ENCODE assay signal across 20 cellular contexts in the genomic region with DNA sequence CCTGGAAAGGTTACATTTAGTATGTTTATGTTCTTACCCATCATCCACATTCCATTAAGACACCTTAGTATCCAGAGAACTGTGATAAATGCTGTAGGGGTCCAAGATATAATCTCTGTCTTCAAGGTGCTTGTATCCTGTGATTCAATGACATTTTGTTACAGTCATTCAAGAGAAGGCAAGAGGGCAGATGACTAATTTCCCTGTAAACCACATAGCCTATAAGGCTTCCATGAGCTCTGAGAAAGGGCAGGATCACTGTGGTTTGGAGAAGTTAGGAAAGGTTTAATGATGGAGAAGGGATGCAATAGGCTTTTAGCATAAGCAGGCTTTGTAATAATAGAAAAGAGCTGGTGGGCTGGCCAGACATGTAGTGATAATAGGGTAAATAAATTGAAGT. TPM values are rescaled to one million over a fixed set of nuclear protein-coding genes. Genes with fewer than 3 reads are reported as not detected.
DNase-seq lines count a peak whose midpoint lies in the region; ATAC-seq and TF ChIP-seq lines count a peak whose summit lies in the region.
"Had no signal": no experiment of that assay in that cellular context is flagged by ENCODE, and none has a peak within 500 bp of the region (broad histone marks: within the 10 kb centered on the region; RNA-seq: fewer than 3 reads in every experiment).

No MANE protein-coding gene starts in this region.

- H4K91ac ChIP-seq in trophoblast cell (ENCODE audit: low read depth, low read length): no peak overlapping the region

- no peak overlapping the region for H3K4ac ChIP-seq in trophoblast cell (ENCODE audit: low read depth, low read length)

- H3K27ac ChIP-seq in trophoblast cell (ENCODE audit: low read depth, low read length) (no peak overlapping the region), hepatocyte (no peak overlapping the region)
- H3K27ac ChIP-seq: BLaER1 treated with 17β-estradiol and CSF1 and Interleukin-3, amounts not matched to agents 10 nM and 100 nM; gastrocnemius medialis; pancreas; spleen had no signal

- H3K4me2 ChIP-seq in trophoblast cell (ENCODE audit: low read length) (no peak overlapping the region), hepatocyte (no peak overlapping the region)
- H3K4me2 ChIP-seq: BLaER1 treated with 17β-estradiol and CSF1 and Interleukin-3, amounts not matched to agents 10 nM and 100 nM had no signal

- no peaks in the 10 kb centered on the region for H3K9me3 ChIP-seq in trophoblast cell (ENCODE audit: insufficient read depth, low read depth, low read length)
- H3K9me3 ChIP-seq in hepatocyte (ENCODE audit: low read depth): no peaks in the 10 kb centered on the region
- H3K9me3 ChIP-seq: BLaER1 treated with 17β-estradiol and CSF1 and Interleukin-3, amounts not matched to agents 10 nM and 100 nM; gastrocnemius medialis; pancreas; spleen had no signal

- H3K79me1 ChIP-seq in trophoblast cell (ENCODE audit: low read length): no peaks in the 10 kb centered on the region

- DNase-seq in AG09309 (ENCODE audit: low read depth) (peak; percentile 57), NCI-H226 (peak; percentile 74), cardiac fibroblast (ENCODE audit: low read depth in 2 of 2) (peak; percentile 45 to 80), kidney tubule cell (ENCODE audit: low spot score) (peak; percentile 82), trophoblast cell (no peak), RPMI8226 (no peak), hepatocyte (ENCODE audit: low spot score) (no peak)
- DNase-seq: activated naive CD8-positive, alpha-beta T cell treated with anti-CD3 and anti-CD28 coated beads, Interleukin-2, amount 10 ng/mL, durations not matched to agents 7 days and 5 days; cortex of kidney; DMS79; gastrocnemius medialis; islet precursor cell; NCI-H146; NCI-H524; pancreas; spleen; T-helper 1 cell had no signal

- no peak overlapping the region for H4K8ac ChIP-seq in trophoblast cell (ENCODE audit: low read depth, low read length)

- TF ChIP-seq CTCF in AG09309 (IDR thresholded peaks at IDR 0.05; ENCODE audit: control insufficient read depth, insufficient read depth, low read depth, low read length, missing control alignments) (no peak), cardiac fibroblast (IDR thresholded peaks at IDR 0.05; ENCODE audit: low read depth, low read length) (no peak), hepatocyte (IDR thresholded peaks at IDR 0.05; ENCODE audit: poor library complexity) (no peak)

- no peaks in the 10 kb centered on the region for H3K9me2 ChIP-seq in hepatocyte (replicated peaks; ENCODE audit: insufficient read depth)

- no peak overlapping the region for H2BK12ac ChIP-seq in trophoblast cell (ENCODE audit: low read length)

- H3K79me2 ChIP-seq in trophoblast cell (ENCODE audit: control insufficient read depth, insufficient read depth, low read length, poor library complexity) (no peaks in the 10 kb centered on the region), hepatocyte (no peaks in the 10 kb centered on the region)

- no peaks in the 10 kb centered on the region for H4K20me1 ChIP-seq in hepatocyte (ENCODE audit: insufficient read depth, poor library complexity, severe bottlenecking)
- H4K20me1 ChIP-seq: BLaER1 treated with 17β-estradiol and CSF1 and Interleukin-3, amounts not matched to agents 10 nM and 100 nM had no signal

- no peak overlapping the region for H3K4me3 ChIP-seq in AG09309 (ENCODE audit: control insufficient read depth, low read depth, low read length)
- H3K4me3 ChIP-seq in cardiac fibroblast (replicated peaks in 1 of 2; ENCODE audit: low read depth in 2 of 2, low read length in 2 of 2): no peak overlapping the region
- H3K4me3 ChIP-seq in trophoblast cell (ENCODE audit: low read depth, low read length): no peak overlapping the region
- H3K4me3 ChIP-seq in hepatocyte: no peak overlapping the region
- H3K4me3 ChIP-seq: BLaER1 treated with 17β-estradiol and CSF1 and Interleukin-3, amounts not matched to agents 10 nM and 100 nM; gastrocnemius medialis; pancreas; spleen had no signal

- no peak for ATAC-seq in GM18502 (IDR thresholded peaks at IDR 0.05; ENCODE audit: poor library complexity, unreplicated experiment)
- ATAC-seq: activated CD4-positive, CD25-positive, alpha-beta regulatory T cell treated with anti-CD3 and anti-CD28 coated beads, Interleukin-2, amount 50 U/mL, for 24 hours; gastrocnemius medialis; pancreas had no signal

- no peak overlapping the region for H3K23ac ChIP-seq in trophoblast cell (ENCODE audit: low read length)

- no peaks in the 10 kb centered on the region for H3K4me1 ChIP-seq in trophoblast cell (ENCODE audit: control insufficient read depth in 1 of 2, insufficient read depth in 2 of 2, low read length in 2 of 2)
- H3K4me1 ChIP-seq in hepatocyte (ENCODE audit: insufficient read depth): peaks cover 3% of the 10 kb centered on the region
- H3K4me1 ChIP-seq: gastrocnemius medialis, pancreas, spleen had no signal

- H2BK5ac ChIP-seq in trophoblast cell (ENCODE audit: low read depth, low read length, poor library complexity): no peak overlapping the region

- no peak overlapping the region for H3K9ac ChIP-seq in trophoblast cell (ENCODE audit: low read length)
- H3K9ac ChIP-seq: BLaER1 treated with 17β-estradiol and CSF1 and Interleukin-3, amounts not matched to agents 10 nM and 100 nM had no signal

- H2BK120ac ChIP-seq in trophoblast cell (ENCODE audit: insufficient read depth, low read length, poor library complexity): no peak overlapping the region

- H3K27me3 ChIP-seq in trophoblast cell (ENCODE audit: insufficient read depth, low read length): no peaks in the 10 kb centered on the region
- no peaks in the 10 kb centered on the region for H3K27me3 ChIP-seq in hepatocyte
- H3K27me3 ChIP-seq: BLaER1 treated with 17β-estradiol and CSF1 and Interleukin-3, amounts not matched to agents 10 nM and 100 nM; gastrocnemius medialis; pancreas; spleen had no signal

- H4K12ac ChIP-seq in trophoblast cell (ENCODE audit: low read depth, low read length): no peak overlapping the region

- H2AFZ ChIP-seq in trophoblast cell (ENCODE audit: insufficient read depth, low read length, poor library complexity) (no peak overlapping the region), hepatocyte (no peak overlapping the region)

- H3K18ac ChIP-seq in trophoblast cell (ENCODE audit: low read length): no peak overlapping the region

- H3K36me3 ChIP-seq in trophoblast cell (ENCODE audit: control insufficient read depth in 1 of 2, insufficient read depth in 2 of 2, low read length in 2 of 2) (peaks cover 0 to 4% of the 10 kb centered on the region in 2 experiments), hepatocyte (replicated peaks; ENCODE audit: insufficient read depth, low read depth) (no peaks in the 10 kb centered on the region)
- H3K36me3 ChIP-seq: BLaER1 treated with 17β-estradiol and CSF1 and Interleukin-3, amounts not matched to agents 10 nM and 100 nM; gastrocnemius medialis; pancreas; spleen had no signal

- H2AK5ac ChIP-seq in trophoblast cell (ENCODE audit: low read length): no peak overlapping the region

- H3K14ac ChIP-seq in trophoblast cell (ENCODE audit: low read length): no peak overlapping the region

RNA-seq across cellular contexts. Expression of a gene that starts 40.0 kb away (rescaled TPM):
- 6.3 and 8.5 TPM in 2 replicates for polyA plus RNA-seq in trophoblast cell (2013)
- total RNA-seq in hepatocyte: 8.9 and 12.3 TPM in 2 replicates
- polyA plus RNA-seq in hepatocyte: 2.8 and 5.4 TPM in 2 replicates
- total RNA-seq: activated naive CD8-positive, alpha-beta T cell treated with anti-CD3 and anti-CD28 coated beads, Interleukin-2, amount 10 ng/mL, durations not matched to agents 7 days and 5 days had no signal

Comparison
In these comparisons a context has a peak if more than half of its experiments do, and no peak if none do; other contexts are left out.
1. DNase-seq: peak in AG09309 (single experiment), NCI-H226 (single experiment), cardiac fibroblast (2 of 2) and kidney tubule cell (single experiment); none in trophoblast cell (0 of 2), RPMI8226 (single experiment) and hepatocyte (single experiment).